7 cellular contexts compared by ENCODE assay signal in the genomic region with DNA sequence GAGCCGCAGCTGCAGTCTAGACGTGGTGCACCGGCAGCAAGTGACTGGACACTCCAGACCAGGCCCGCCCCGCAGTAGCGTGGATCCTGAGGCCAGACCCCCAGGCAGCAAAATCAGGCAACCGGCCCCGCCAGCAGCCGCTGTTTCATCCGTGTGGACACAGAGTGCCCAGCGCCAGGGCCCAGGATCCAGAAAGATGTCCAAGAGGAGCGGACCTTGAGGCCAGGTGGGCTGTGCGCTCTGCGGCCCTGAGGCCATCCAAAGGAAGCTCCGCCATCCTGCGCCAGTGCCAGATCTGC.
DNase-seq lines count a peak whose midpoint lies in the region; ATAC-seq and TF ChIP-seq lines count a peak whose summit lies in the region.
"Not testable (repeated sequence)": the region's sequence is repeated elsewhere in the genome, so short reads cannot be mapped to it uniquely, and the experiment has no call there.

No MANE protein-coding gene starts in this region.

- not testable (repeated sequence) for H3K27me3 Mint-ChIP-seq in WTC11 (ENCODE audit: low read depth); activated T-helper 2 cell treated with anti-CD3 and anti-CD28 coated beads, Interferon-gamma antibody, Interleukin-2, Interleukin-4, amounts not matched to agents 10 μg/mL and 5 μg/mL and 100 μg/mL, durations not matched to agents 14 hours and 24 hours and 36 hours (ENCODE audit: low read depth); naive thymus-derived CD8-positive, alpha-beta T cell; stimulated activated naive CD8-positive, alpha-beta T cell treated with anti-CD3 and anti-CD28 coated beads, Interleukin-15, Interleukin-2, amounts not matched to agents 100 ng/mL and 50 ng/mL, for 24 hours

- peak overlapping the region; percentile 57 for H3K4me3 ChIP-seq in DOHH2 (ENCODE audit: low read length)
- H3K4me3 ChIP-seq in coronary artery, result peak overlapping the region; percentile 49

- H3K36me3 ChIP-seq in DOHH2 (ENCODE audit: control insufficient read depth, low read length), result not testable (repeated sequence)

- H3K4me3 Mint-ChIP-seq in WTC11, result peak overlapping the region; percentile 30; the same call in 1 of the 2 replicates
- H3K4me3 Mint-ChIP-seq in activated T-helper 2 cell treated with anti-CD3 and anti-CD28 coated beads, Interferon-gamma antibody, Interleukin-2, Interleukin-4, amounts not matched to agents 10 μg/mL and 5 μg/mL and 100 μg/mL, durations not matched to agents 14 hours and 24 hours and 36 hours (ENCODE audit: low read depth), result peak overlapping the region; percentile 42
- peak overlapping the region in 6 of 10 donors; percentile 22 to 74 (median 63) for H3K4me3 Mint-ChIP-seq in naive thymus-derived CD8-positive, alpha-beta T cell
- peak overlapping the region; percentile 56 for H3K4me3 Mint-ChIP-seq in stimulated activated naive CD8-positive, alpha-beta T cell treated with anti-CD3 and anti-CD28 coated beads, Interleukin-15, Interleukin-2, amounts not matched to agents 100 ng/mL and 50 ng/mL, for 24 hours

- CTCF ChIA-PET in WTC11 (lab: Charles Lee), result not testable (repeated sequence)

- DNase-seq in WTC11 (ENCODE audit: low spot score); activated T-helper 2 cell treated with anti-CD3 and anti-CD28 coated beads, Interferon-gamma antibody, Interleukin-2, Interleukin-4, amounts not matched to agents 10 μg/mL and 5 μg/mL and 100 μg/mL, durations not matched to agents 14 hours and 24 hours and 36 hours (ENCODE audit: low spot score); coronary artery (ENCODE audit: low spot score); naive thymus-derived CD8-positive, alpha-beta T cell: not testable (repeated sequence)
- DNase-seq in cardiac septum (ENCODE audit: low spot score), result peak; percentile 33

- H3K9me3 ChIP-seq in DOHH2 (ENCODE audit: control insufficient read depth, insufficient read depth, low read length), result not testable (repeated sequence)

- H3K9me2 ChIP-seq in DOHH2 (replicated peaks; ENCODE audit: control insufficient read depth, low read length), result not testable (repeated sequence)

- not testable (repeated sequence) for H3K9me3 Mint-ChIP-seq in WTC11; activated T-helper 2 cell treated with anti-CD3 and anti-CD28 coated beads, Interferon-gamma antibody, Interleukin-2, Interleukin-4, amounts not matched to agents 10 μg/mL and 5 μg/mL and 100 μg/mL, durations not matched to agents 14 hours and 24 hours and 36 hours; naive thymus-derived CD8-positive, alpha-beta T cell; stimulated activated naive CD8-positive, alpha-beta T cell treated with anti-CD3 and anti-CD28 coated beads, Interleukin-15, Interleukin-2, amounts not matched to agents 100 ng/mL and 50 ng/mL, for 24 hours

- not testable (repeated sequence) for H3K79me2 ChIP-seq in DOHH2 (ENCODE audit: control insufficient read depth, low read length)

- H3K27ac Mint-ChIP-seq in WTC11; activated T-helper 2 cell treated with anti-CD3 and anti-CD28 coated beads, Interferon-gamma antibody, Interleukin-2, Interleukin-4, amounts not matched to agents 10 μg/mL and 5 μg/mL and 100 μg/mL, durations not matched to agents 14 hours and 24 hours and 36 hours; naive thymus-derived CD8-positive, alpha-beta T cell; stimulated activated naive CD8-positive, alpha-beta T cell treated with anti-CD3 and anti-CD28 coated beads, Interleukin-15, Interleukin-2, amounts not matched to agents 100 ng/mL and 50 ng/mL, for 24 hours: not testable (repeated sequence)

- not testable (repeated sequence) for TF ChIP-seq CTCF in DOHH2 (IDR thresholded peaks at IDR 0.05; ENCODE audit: low read depth, low read length, poor library complexity, severe bottlenecking); WTC11 (IDR thresholded peaks at IDR 0.05); coronary artery (IDR thresholded peaks at IDR 0.05)

- peak overlapping the region; percentile 45; the same call in 1 of the 2 replicates for H3K4me2 ChIP-seq in DOHH2 (ENCODE audit: low read length)

- H3K36me3 Mint-ChIP-seq in WTC11; activated T-helper 2 cell treated with anti-CD3 and anti-CD28 coated beads, Interferon-gamma antibody, Interleukin-2, Interleukin-4, amounts not matched to agents 10 μg/mL and 5 μg/mL and 100 μg/mL, durations not matched to agents 14 hours and 24 hours and 36 hours (ENCODE audit: low read depth); naive thymus-derived CD8-positive, alpha-beta T cell; stimulated activated naive CD8-positive, alpha-beta T cell treated with anti-CD3 and anti-CD28 coated beads, Interleukin-15, Interleukin-2, amounts not matched to agents 100 ng/mL and 50 ng/mL, for 24 hours (ENCODE audit: low read depth): not testable (repeated sequence)

- intact Hi-C loops in activated T-helper 2 cell treated with anti-CD3 and anti-CD28 coated beads, Interferon-gamma antibody, Interleukin-2, Interleukin-4, amounts not matched to agents 10 μg/mL and 5 μg/mL and 100 μg/mL, durations not matched to agents 14 hours and 24 hours and 36 hours (cut with micrococcal nuclease); cardiac septum (cut with DNase I): not testable (repeated sequence)

- H3K4me1 ChIP-seq in DOHH2 (ENCODE audit: control insufficient read depth, low read length), result not testable (repeated sequence)

- H3F3A ChIP-seq in DOHH2 (ENCODE audit: control insufficient read depth, insufficient read depth), result not testable (repeated sequence)

- ATAC-seq in WTC11; naive thymus-derived CD8-positive, alpha-beta T cell: not testable (repeated sequence)

- not testable (repeated sequence) for H3K27ac ChIP-seq in DOHH2 (ENCODE audit: low read depth, low read length); coronary artery

- POLR2A ChIA-PET in WTC11 (lab: Charles Lee); naive thymus-derived CD8-positive, alpha-beta T cell (lab: Charles Lee): not testable (repeated sequence)

- not testable (repeated sequence) for H4K20me1 ChIP-seq in DOHH2 (ENCODE audit: control insufficient read depth, insufficient read depth, low read depth, low read length)

- H3K27me3 ChIP-seq in DOHH2 (ENCODE audit: control insufficient read depth, low read length), result not testable (repeated sequence)

- H3K4me1 Mint-ChIP-seq in WTC11; activated T-helper 2 cell treated with anti-CD3 and anti-CD28 coated beads, Interferon-gamma antibody, Interleukin-2, Interleukin-4, amounts not matched to agents 10 μg/mL and 5 μg/mL and 100 μg/mL, durations not matched to agents 14 hours and 24 hours and 36 hours (ENCODE audit: low read depth); naive thymus-derived CD8-positive, alpha-beta T cell; stimulated activated naive CD8-positive, alpha-beta T cell treated with anti-CD3 and anti-CD28 coated beads, Interleukin-15, Interleukin-2, amounts not matched to agents 100 ng/mL and 50 ng/mL, for 24 hours (ENCODE audit: low read depth): not testable (repeated sequence)
